Comparison of ENCODE assay signal across 1 cellular context in the genomic region with DNA sequence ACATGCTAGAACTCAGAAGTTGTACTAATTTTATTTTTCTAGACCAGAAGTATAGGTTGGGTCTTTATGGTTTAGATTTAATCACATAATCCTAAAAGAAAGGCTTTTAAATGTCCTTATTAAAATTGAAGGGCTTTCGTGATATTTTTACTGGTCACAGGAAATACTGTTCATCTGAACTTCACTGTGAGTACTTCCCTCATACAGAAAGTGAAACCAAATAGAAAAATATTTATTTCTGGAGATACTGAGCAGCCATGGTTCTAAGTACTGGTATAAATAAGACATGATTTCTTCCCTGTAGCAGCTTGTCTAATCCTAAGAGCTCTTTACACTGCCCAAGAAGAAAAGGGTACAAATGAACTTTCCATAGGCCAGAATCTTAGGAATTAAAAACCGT.
TF ChIP-seq lines count a peak whose summit lies in the region.

No MANE protein-coding gene starts in this region.

TF ChIP-seq in IMR-90, 13 proteins besides CTCF, POLR2A, EP300 and RAD21 (continued from another document):
- TF ChIP-seq, protein P1, sequence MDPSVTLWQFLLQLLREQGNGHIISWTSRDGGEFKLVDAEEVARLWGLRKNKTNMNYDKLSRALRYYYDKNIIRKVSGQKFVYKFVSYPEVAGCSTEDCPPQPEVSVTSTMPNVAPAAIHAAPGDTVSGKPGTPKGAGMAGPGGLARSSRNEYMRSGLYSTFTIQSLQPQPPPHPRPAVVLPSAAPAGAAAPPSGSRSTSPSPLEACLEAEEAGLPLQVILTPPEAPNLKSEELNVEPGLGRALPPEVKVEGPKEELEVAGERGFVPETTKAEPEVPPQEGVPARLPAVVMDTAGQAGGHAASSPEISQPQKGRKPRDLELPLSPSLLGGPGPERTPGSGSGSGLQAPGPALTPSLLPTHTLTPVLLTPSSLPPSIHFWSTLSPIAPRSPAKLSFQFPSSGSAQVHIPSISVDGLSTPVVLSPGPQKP (IDR thresholded peaks at IDR 0.05; ENCODE audit: borderline replicate concordance, low read depth, low read length), result no peak
- TF ChIP-seq RCOR1 (IDR thresholded peaks at IDR 0.05; ENCODE audit: insufficient replicate concordance, low read length) (no peak), NFE2L2 (IDR thresholded peaks at IDR 0.05; ENCODE audit: low read depth, low read length) (no peak), CHD1 (IDR thresholded peaks at IDR 0.05; ENCODE audit: low read depth, low read length) (no peak), MAFK (IDR thresholded peaks at IDR 0.05; ENCODE audit: low read depth, low read length) (no peak), MXI1 (IDR thresholded peaks at IDR 0.05; ENCODE audit: borderline replicate concordance, low read depth, low read length) (no peak)
